ENCODE assay signal across 28 cellular contexts in the genomic region with DNA sequence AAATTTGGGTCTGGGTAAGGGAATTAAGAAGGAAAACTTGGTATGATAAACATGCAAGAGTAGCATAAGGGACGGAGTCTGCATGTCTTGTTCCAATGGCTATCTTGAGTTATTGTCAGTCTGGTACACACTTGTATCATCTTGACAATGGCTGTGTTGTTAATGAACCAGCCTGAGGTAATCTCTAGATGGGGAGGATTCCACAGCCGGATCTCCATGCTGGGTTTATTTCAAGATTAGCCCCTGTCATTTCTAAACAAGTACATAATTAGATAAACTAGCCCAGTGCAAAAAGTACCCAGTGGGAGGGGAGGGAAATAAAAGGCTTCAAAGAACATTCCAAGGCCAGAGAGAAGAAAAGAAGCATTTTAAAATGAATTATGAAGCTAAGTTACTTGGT.
"Had no signal": no experiment of that assay in that cellular context is flagged by ENCODE, and none has a peak within 500 bp of the region (broad histone marks: within the 10 kb centered on the region; RNA-seq: fewer than 3 reads in every experiment).

No MANE protein-coding gene starts in this region.

- FAIRE-seq: astrocyte, TTC549 had no signal

- DNase-seq: activated B cell treated with CpG ODN at 0.5 μM for 24 hours; activated CD4-positive, alpha-beta memory T cell treated with anti-CD3 and anti-CD28 coated beads for 36 hours; activated CD4-positive, alpha-beta T cell treated with anti-CD3 and anti-CD28 coated beads for 4 hours; activated CD4-positive, alpha-beta T cell treated with anti-CD3 and anti-CD28 coated beads, Interleukin-2, amount 10 ng/mL, durations not matched to agents 24 days and 14 days; activated CD4-positive, alpha-beta T cell treated with anti-CD3 and anti-CD28 coated beads, Interleukin-2, amount 50 U/mL, for 1 hour; activated CD4-positive, alpha-beta T cell treated with anti-CD3 and anti-CD28 coated beads, Interleukin-2, amount 50 U/mL, for 4 hours; activated CD4-positive, CD25-positive, alpha-beta regulatory T cell treated with anti-CD3 and anti-CD28 coated beads, Interleukin-2, amount 50 U/mL, for 72 hours; activated CD8-positive, alpha-beta memory T cell treated with anti-CD3 and anti-CD28 coated beads, Interleukin-2, amount 50 U/mL, for 4 hours; activated CD8-positive, alpha-beta T cell treated with anti-CD3 and anti-CD28 coated beads for 36 hours; activated effector memory CD4-positive, alpha-beta T cell treated with anti-CD3 and anti-CD28 coated beads, Interleukin-2, amount 50 U/mL, for 16 hours; activated gamma-delta T cell treated with Interleukin-2 at 50 U/mL for 16 hours; activated naive CD4-positive, alpha-beta T cell; activated naive CD4-positive, alpha-beta T cell treated with anti-CD3 and anti-CD28 coated beads for 36 hours; activated naive CD4-positive, alpha-beta T cell treated with anti-CD3 and anti-CD28 coated beads, Interleukin-2, amount 50 U/mL, for 16 hours; activated naive CD8-positive, alpha-beta T cell treated with anti-CD3 and anti-CD28 coated beads for 36 hours; activated T-cell treated with anti-CD3 and anti-CD28 coated beads for 4 hours; activated T-cell treated with anti-CD3 and anti-CD28 coated beads, Interleukin-2, amount 50 U/mL, for 1 hour; activated T-cell treated with anti-CD3 and anti-CD28 coated beads, Interleukin-2, amount 50 U/mL, for 4 hours; activated T-cell treated with anti-CD3 and anti-CD28 coated beads, Interleukin-2, amount 50 U/mL, for 72 hours; amniotic stem cell; aorta; brain microvascular endothelial cell; central memory CD4-positive, alpha-beta T cell; T-helper 1 cell; T-helper 2 cell; T-helper 9 cell had no signal
